In the genomic region with DNA sequence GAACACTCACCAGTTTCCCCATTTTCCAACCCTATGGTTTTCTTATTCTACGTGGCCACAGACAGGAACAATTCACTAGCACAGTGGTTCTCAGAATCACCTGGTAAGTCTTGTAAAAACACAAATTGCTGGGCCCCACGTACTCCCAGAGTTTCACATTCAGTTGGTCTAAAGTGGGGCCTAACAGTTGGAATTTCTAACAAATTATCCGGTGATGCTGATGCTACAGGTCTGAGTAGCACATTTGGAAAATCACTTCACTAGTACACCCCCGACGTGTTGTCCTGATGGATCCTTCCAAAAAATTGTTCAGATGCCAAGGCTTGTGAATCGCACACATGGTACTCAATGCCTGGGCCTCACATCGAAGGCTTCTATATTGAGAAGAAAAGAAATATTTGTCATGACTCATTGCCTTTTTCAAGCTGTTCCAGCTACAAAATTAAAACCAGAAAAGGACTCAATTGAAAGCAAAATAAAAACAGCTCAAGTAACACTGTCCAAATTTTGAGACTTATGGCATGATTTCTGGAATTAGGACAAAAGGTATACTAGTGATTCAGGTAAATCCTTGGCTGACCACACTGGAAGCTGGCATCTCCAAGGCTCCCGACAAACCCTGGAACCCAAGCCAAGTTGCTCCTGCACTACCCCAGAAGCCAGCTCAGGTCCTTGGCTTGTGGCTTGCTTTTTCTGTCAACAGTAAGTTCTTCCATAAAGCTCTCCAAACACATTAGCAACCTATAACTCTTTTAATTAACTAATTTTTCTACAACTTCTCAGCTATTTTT, we compare ENCODE assay signal across 1 cellular context.
A peak's percentile ranks its signal among the peaks of the same experiment; 100 is the strongest.
TF ChIP-seq lines count a peak whose summit lies in the region.

No MANE protein-coding gene starts in this region.

TF ChIP-seq in H1, 55 proteins besides CTCF, POLR2A, EP300 and RAD21:
- TF ChIP-seq JUND (IDR thresholded peaks at IDR 0.05; ENCODE audit: low read length) (peak; percentile 44; the same call in 1 of the 2 replicates), YY1 (IDR thresholded peaks at IDR 0.05; ENCODE audit: low read depth, low read length) (no peak), CHD1 (IDR thresholded peaks at IDR 0.05; ENCODE audit: low read depth, low read length) (0 out of 2 replicates have a peak, but pooled peaks have one; percentile 45)
